In the genomic region with DNA sequence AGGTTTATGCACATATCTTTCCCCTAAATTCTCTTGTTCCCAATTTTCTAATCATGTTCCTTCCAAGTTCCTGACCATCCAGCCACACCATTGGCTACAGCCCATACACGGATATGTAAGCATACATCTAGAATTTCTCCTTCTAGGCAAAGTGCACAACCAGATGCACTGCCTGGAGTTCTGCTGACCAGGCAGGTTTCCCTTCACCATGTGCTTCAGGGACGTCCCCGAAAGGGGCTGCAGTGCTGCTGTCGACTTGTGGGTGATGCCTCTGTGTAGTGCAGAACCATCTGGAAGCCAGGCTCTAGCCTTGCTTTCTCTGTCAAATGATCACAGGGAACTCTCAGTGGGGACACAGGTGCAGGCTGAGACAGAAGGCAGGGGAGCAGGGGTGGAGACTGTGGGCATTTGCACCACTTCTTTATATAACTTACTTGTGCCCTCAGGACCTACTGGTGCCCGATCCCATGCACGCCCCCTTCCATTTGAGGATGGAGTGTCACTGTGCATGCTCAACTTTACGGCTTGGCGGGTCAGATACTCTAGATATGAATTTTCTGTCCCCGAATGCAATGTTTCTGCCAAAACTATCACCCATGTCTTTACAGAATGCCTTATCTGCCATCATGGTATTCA, we compare ENCODE assay signal across 22 cellular contexts. TPM values are rescaled to one million over a fixed set of nuclear protein-coding genes. Genes with fewer than 3 reads are reported as not detected.
"Had no signal": no experiment of that assay in that cellular context is flagged by ENCODE, and none has a peak within 500 bp of the region (broad histone marks: within the 10 kb centered on the region; RNA-seq: fewer than 3 reads in every experiment).

No MANE protein-coding gene starts in this region.

- H3K27ac ChIP-seq: colonic mucosa, foreskin keratinocyte, hepatocyte, neutrophil, suprapubic skin, thyroid gland, upper lobe of left lung, uterus had no signal

- H3K9me3 ChIP-seq: colonic mucosa, neutrophil, suprapubic skin, thyroid gland, upper lobe of left lung, uterus had no signal

- H3K36me3 Mint-ChIP-seq: naive thymus-derived CD4-positive, alpha-beta T cell had no signal

- H3K27me3 ChIP-seq: colonic mucosa, foreskin keratinocyte, hepatocyte, neutrophil, suprapubic skin, thyroid gland, upper lobe of left lung, uterus had no signal

- ATAC-seq: foreskin keratinocyte; naive thymus-derived CD4-positive, alpha-beta T cell had no signal

- H3K27ac Mint-ChIP-seq: endodermal cell; naive thymus-derived CD4-positive, alpha-beta T cell had no signal

- DNase-seq: colonic mucosa; effector CD4-positive, alpha-beta T cell; endodermal cell; erythroblast; foreskin keratinocyte; kidney glomerular epithelial cell; mesendoderm; naive thymus-derived CD4-positive, alpha-beta T cell; small intestine; stimulated activated CD4-positive, alpha-beta T cell treated with anti-CD3 and anti-CD28 coated beads, Interleukin-2, amount 100 ng/mL, for 48 hours; stimulated activated naive CD4-positive, alpha-beta T cell treated with Interleukin-2 at 50 U/mL for 16 hours; uterus had no signal

- H3K4me1 Mint-ChIP-seq: endodermal cell had no signal

- H3K36me3 ChIP-seq: colonic mucosa, neutrophil, suprapubic skin, thyroid gland, upper lobe of left lung, uterus had no signal

- H3K4me1 ChIP-seq: colonic mucosa, foreskin keratinocyte, suprapubic skin, upper lobe of left lung, uterus had no signal

- H3K4me3 ChIP-seq: colonic mucosa, hepatocyte, suprapubic skin, thyroid gland, upper lobe of left lung, uterus had no signal

- H3K9me3 Mint-ChIP-seq: endodermal cell had no signal

- H3K4me3 Mint-ChIP-seq: endodermal cell; naive thymus-derived CD4-positive, alpha-beta T cell had no signal

RNA-seq across cellular contexts. Expression of a gene that starts 37.5 kb away (rescaled TPM):
- total RNA-seq: dermis microvascular lymphatic vessel endothelial cell; endothelial cell of umbilical vein; lung microvascular endothelial cell; mononuclear cell; naive thymus-derived CD4-positive, alpha-beta T cell; pulmonary artery endothelial cell had no signal
- polyA plus RNA-seq: endothelial cell of umbilical vein; naive thymus-derived CD4-positive, alpha-beta T cell had no signal
